12 cellular contexts compared by ENCODE assay signal in the genomic region with DNA sequence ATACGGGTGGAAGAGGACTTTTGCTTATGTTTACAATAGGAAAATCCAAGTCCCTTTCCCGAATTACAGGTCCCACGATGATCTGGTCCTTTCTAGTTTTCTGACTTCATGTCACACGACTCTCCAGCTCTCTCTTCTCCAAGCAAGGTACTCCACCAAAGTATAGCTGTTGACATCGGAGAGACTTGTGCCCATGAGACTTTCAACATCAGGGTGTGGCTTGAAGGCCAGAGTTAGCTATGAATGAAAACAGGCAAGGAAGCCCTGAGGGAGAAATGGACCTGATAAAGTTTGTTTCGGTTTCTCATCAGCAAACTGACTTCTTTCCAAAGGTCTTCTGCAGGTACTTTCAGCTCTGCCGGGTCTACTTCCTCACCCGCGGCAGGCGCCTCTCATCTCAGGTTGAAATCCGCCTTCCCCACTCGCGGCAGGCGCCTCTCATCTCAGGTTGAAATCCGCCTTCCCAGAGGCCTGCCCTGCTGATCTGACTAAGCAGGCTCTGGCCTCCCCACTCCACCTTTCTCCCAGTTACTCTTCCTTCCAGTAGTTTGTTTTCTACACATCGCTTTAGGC. TPM values are rescaled to one million over a fixed set of nuclear protein-coding genes. Genes with fewer than 3 reads are reported as not detected.
DNase-seq lines count a peak whose midpoint lies in the region; ATAC-seq lines count a peak whose summit lies in the region.
"Had no signal": no experiment of that assay in that cellular context is flagged by ENCODE, and none has a peak within 500 bp of the region (broad histone marks: within the 10 kb centered on the region; RNA-seq: fewer than 3 reads in every experiment).

No MANE protein-coding gene starts in this region.

- CTCF ChIA-PET in naive thymus-derived CD4-positive, alpha-beta T cell (lab: Charles Lee): no interaction called here

- no peak overlapping the region for H3K27ac ChIP-seq in BLaER1
- peak overlapping the region; percentile 39 for H3K27ac ChIP-seq in naive thymus-derived CD4-positive, alpha-beta T cell (ENCODE audit: low read depth, low read length)

- peak overlapping the region; percentile 74 for H3K4me3 Mint-ChIP-seq in activated naive CD8-positive, alpha-beta T cell
- peak overlapping the region; percentile 67 to 85 (median 76) for H3K4me3 Mint-ChIP-seq in naive thymus-derived CD4-positive, alpha-beta T cell

- peaks cover 21% of the 10 kb centered on the region for H3K4me1 Mint-ChIP-seq in activated naive CD8-positive, alpha-beta T cell (ENCODE audit: low read depth)
- peaks cover 18 to 39% (median 28%) of the 10 kb centered on the region in 7 donors for H3K4me1 Mint-ChIP-seq in naive thymus-derived CD4-positive, alpha-beta T cell

- peaks cover 9% of the 10 kb centered on the region for H3K36me3 Mint-ChIP-seq in activated naive CD8-positive, alpha-beta T cell
- H3K36me3 Mint-ChIP-seq in naive thymus-derived CD4-positive, alpha-beta T cell: peaks cover 0 to 25% (median 6%) of the 10 kb centered on the region in 5 donors

- POLR2A ChIA-PET in naive thymus-derived CD4-positive, alpha-beta T cell (lab: Charles Lee): interaction anchor here (3.1 kb wide), 1 partner anchor 10 kb away, joined by 14 read pairs; the partner anchor contains the start of gene VAMP3

- no peaks in the 10 kb centered on the region for H3K9me3 Mint-ChIP-seq in activated naive CD8-positive, alpha-beta T cell (ENCODE audit: low read depth)
- no peaks in the 10 kb centered on the region for H3K9me3 Mint-ChIP-seq in naive thymus-derived CD4-positive, alpha-beta T cell

- H3K9ac ChIP-seq in BLaER1: no peak overlapping the region

- H3K27me3 ChIP-seq in BLaER1 (no peaks in the 10 kb centered on the region), H7 (ENCODE audit: control insufficient read depth, insufficient read depth, low read length) (peaks cover 9% of the 10 kb centered on the region)
- no peaks in the 10 kb centered on the region for H3K27me3 ChIP-seq in naive thymus-derived CD4-positive, alpha-beta T cell (ENCODE audit: control insufficient read depth in 2 of 2, insufficient read depth in 2 of 2, low read length in 2 of 2)

- H3K36me3 ChIP-seq in BLaER1 (peaks cover 38% of the 10 kb centered on the region), H7 (replicated peaks; ENCODE audit: control insufficient read depth, insufficient read depth, low read length) (peaks cover 9% of the 10 kb centered on the region)
- peaks cover 0 to 26% (median 7%) of the 10 kb centered on the region in 3 experiments for H3K36me3 ChIP-seq in naive thymus-derived CD4-positive, alpha-beta T cell (ENCODE audit: control insufficient read depth in 2 of 3, insufficient read depth in 3 of 3, low read length in 3 of 3)

- H4K20me1 ChIP-seq in BLaER1: peaks cover 12% of the 10 kb centered on the region; the same call in 1 of the 2 replicates

- no peak for ATAC-seq in naive thymus-derived CD4-positive, alpha-beta T cell

- H3K9me3 ChIP-seq in BLaER1: no peaks in the 10 kb centered on the region; the same call in 1 of the 2 replicates
- H3K9me3 ChIP-seq in naive thymus-derived CD4-positive, alpha-beta T cell (ENCODE audit: control insufficient read depth in 2 of 3, low read length in 3 of 3): no peaks in the 10 kb centered on the region

- peaks cover 46% of the 10 kb centered on the region for H3K4me1 ChIP-seq in BLaER1
- H3K4me1 ChIP-seq in naive thymus-derived CD4-positive, alpha-beta T cell (ENCODE audit: control insufficient read depth in 2 of 2, insufficient read depth in 2 of 2, low read length in 2 of 2): peaks cover 8 to 17% of the 10 kb centered on the region in 2 donors

- H3K27me3 Mint-ChIP-seq in activated naive CD8-positive, alpha-beta T cell: no peaks in the 10 kb centered on the region
- H3K27me3 Mint-ChIP-seq in naive thymus-derived CD4-positive, alpha-beta T cell: peaks cover 0 to 14% (median 0%) of the 10 kb centered on the region in 5 donors

- H3K4me2 ChIP-seq in BLaER1: peak overlapping the region; percentile 88

- H3K4me3 ChIP-seq in BLaER1 (no peak overlapping the region), H7 (ENCODE audit: insufficient read depth, low read depth, low read length) (no peak overlapping the region)
- H3K4me3 ChIP-seq in naive thymus-derived CD4-positive, alpha-beta T cell (ENCODE audit: low read length): peak overlapping the region; percentile 6

- intact Hi-C loops in naive thymus-derived CD4-positive, alpha-beta T cell (cut with micrococcal nuclease): loop anchor here (2.0 to 10.0 kb wide), 7 partner anchors 77 to 1645 kb away; partner anchors contain the start of genes CAMTA1 (in 1 of the 2), GPR157 (in 1 of the 2) and PARK7 (in 1 of the 2)

- DNase-seq in M059J (ENCODE audit: low read depth): peak; percentile 14
- DNase-seq in naive thymus-derived CD4-positive, alpha-beta T cell: peak in 6 of 9 donors; percentile 16 to 39 (median 22)
- DNase-seq in NCI-H774 (lab: John Stamatoyannopoulos, UW): no peak
- DNase-seq in amniotic stem cell (lab: John Stamatoyannopoulos, UW): no peak
- DNase-seq in H7: no peak
- no peak for DNase-seq in NCI-H128 (lab: John Stamatoyannopoulos, UW; ENCODE audit: unreplicated experiment)
- DNase-seq: COR-L47; effector CD8-positive, alpha-beta T cell; GOT3; NCI-H1417 had no signal

- H3K27ac Mint-ChIP-seq in activated naive CD8-positive, alpha-beta T cell: peak overlapping the region; percentile 59
- peak overlapping the region; percentile 60 to 91 (median 83) for H3K27ac Mint-ChIP-seq in naive thymus-derived CD4-positive, alpha-beta T cell

RNA-seq across cellular contexts. Expression of gene PER3, which starts 2.1 kb away (rescaled TPM):
- 10.5 and 16.8 TPM in 2 replicates for total RNA-seq in M059J (2014; rRNA removed; shearing (Covaris generic))
- 10 to 100 TPM in 1 of 5 experiments, 1 to 10 TPM in 4; 2.2 to 10.4 (median 5.1) TPM for total RNA-seq in naive thymus-derived CD4-positive, alpha-beta T cell
- 1 to 10 TPM; 2.8 to 4.1 TPM for polyA plus RNA-seq in naive thymus-derived CD4-positive, alpha-beta T cell
- 1.2 and 2.8 TPM in 2 replicates for total RNA-seq in H7 (2014; rRNA removed; shearing (Covaris generic))

RNA-seq across cellular contexts. Expression of gene VAMP3, which starts 10.9 kb away (rescaled TPM):
- total RNA-seq in M059J (2014; rRNA removed; shearing (Covaris generic)): 146 and 198 TPM in 2 replicates
- 10 to 100 TPM; 38.7 to 87.1 (median 60.9) TPM for total RNA-seq in naive thymus-derived CD4-positive, alpha-beta T cell
- polyA plus RNA-seq in naive thymus-derived CD4-positive, alpha-beta T cell: 10 to 100 TPM; 33.8 to 36.6 TPM
- total RNA-seq in H7 (2014; rRNA removed; shearing (Covaris generic)): 69.0 and 78.4 TPM in 2 replicates

Comparison
In these comparisons a context has a peak if more than half of its experiments do, and no peak if none do; other contexts are left out.
1. DNase-seq: peak in M059J (single experiment) and naive thymus-derived CD4-positive, alpha-beta T cell (6 of 9); none in NCI-H774 (single experiment), amniotic stem cell (single experiment), H7 (single experiment) and NCI-H128 (single experiment).